7 cellular contexts compared by ENCODE assay signal in genomic region chr3:58432905-58433304, GRCh38. TPM values are rescaled to one million over a fixed set of nuclear protein-coding genes. Genes with fewer than 3 reads are reported as not detected.
A peak's percentile ranks its signal among the peaks of the same experiment; 100 is the strongest.
DNase-seq lines count a peak whose midpoint lies in the region; TF ChIP-seq lines count a peak whose summit lies in the region.

No MANE protein-coding gene starts in this region.

- H3K27me3 Mint-ChIP-seq in activated T-helper 2 cell treated with anti-CD3 and anti-CD28 coated beads, Interferon-gamma antibody, Interleukin-2, Interleukin-4, amounts not matched to agents 10 μg/mL and 5 μg/mL and 100 μg/mL, durations not matched to agents 14 hours and 24 hours and 36 hours (ENCODE audit: low read depth): peaks cover 5% of the 10 kb centered on the region

- H3K36me3 ChIP-seq in stomach: peaks cover 40 to 41% (median 40%) of the 10 kb centered on the region in 4 donors

- DNase-seq in HL-60 (ENCODE audit: low read depth in 1 of 2, low spot score in 1 of 2) (no peak), stomach (no peak), NCI-H446 treated with DMSO at 0.1 percent for 48 hours (lab: John Stamatoyannopoulos, UW) (no peak), DMS79 treated with DMSO at 0.1 percent for 48 hours (lab: John Stamatoyannopoulos, UW) (no peak), NCI-H2171 treated with DMSO at 0.1 percent for 48 hours (lab: John Stamatoyannopoulos, UW) (no peak)
- no peak for DNase-seq in activated T-helper 2 cell treated with anti-CD3 and anti-CD28 coated beads, Interferon-gamma antibody, Interleukin-2, Interleukin-4, amounts not matched to agents 10 μg/mL and 5 μg/mL and 100 μg/mL, durations not matched to agents 14 hours and 24 hours and 36 hours (ENCODE audit: low spot score)

- H3K4me3 Mint-ChIP-seq in activated T-helper 2 cell treated with anti-CD3 and anti-CD28 coated beads, Interferon-gamma antibody, Interleukin-2, Interleukin-4, amounts not matched to agents 10 μg/mL and 5 μg/mL and 100 μg/mL, durations not matched to agents 14 hours and 24 hours and 36 hours (ENCODE audit: low read depth): peak overlapping the region; percentile 90

- H3K4me1 ChIP-seq in stomach: peaks cover 17 to 49% (median 32%) of the 10 kb centered on the region in 4 donors

- intact Hi-C loops in activated T-helper 2 cell treated with anti-CD3 and anti-CD28 coated beads, Interferon-gamma antibody, Interleukin-2, Interleukin-4, amounts not matched to agents 10 μg/mL and 5 μg/mL and 100 μg/mL, durations not matched to agents 14 hours and 24 hours and 36 hours (cut with micrococcal nuclease): loop anchor here (1.0 to 10.0 kb wide), 6 partner anchors 39 to 198 kb away; partner anchors contain the start of genes ABHD6, HTD2, KCTD6 and RPP14
- intact Hi-C loops in stomach (cut with DNase I; ENCODE audit: low total_unique reads): no loop called here

- TF ChIP-seq POLR2A in stomach (IDR thresholded peaks at IDR 0.05): no peak

- no peaks in the 10 kb centered on the region for H3K9me3 ChIP-seq in iPS-18c (ENCODE audit: control insufficient read depth, insufficient read depth, low read length)
- H3K9me3 ChIP-seq in stomach: no peaks in the 10 kb centered on the region

- H3K36me3 Mint-ChIP-seq in activated T-helper 2 cell treated with anti-CD3 and anti-CD28 coated beads, Interferon-gamma antibody, Interleukin-2, Interleukin-4, amounts not matched to agents 10 μg/mL and 5 μg/mL and 100 μg/mL, durations not matched to agents 14 hours and 24 hours and 36 hours (ENCODE audit: low read depth): peaks cover 38% of the 10 kb centered on the region

- H3K27ac Mint-ChIP-seq in activated T-helper 2 cell treated with anti-CD3 and anti-CD28 coated beads, Interferon-gamma antibody, Interleukin-2, Interleukin-4, amounts not matched to agents 10 μg/mL and 5 μg/mL and 100 μg/mL, durations not matched to agents 14 hours and 24 hours and 36 hours: peak overlapping the region; percentile 90

- no peaks in the 10 kb centered on the region for H3K9me3 Mint-ChIP-seq in activated T-helper 2 cell treated with anti-CD3 and anti-CD28 coated beads, Interferon-gamma antibody, Interleukin-2, Interleukin-4, amounts not matched to agents 10 μg/mL and 5 μg/mL and 100 μg/mL, durations not matched to agents 14 hours and 24 hours and 36 hours

- H3K27ac ChIP-seq in HL-60 (replicated peaks) (peak overlapping the region; percentile 93), stomach (peak overlapping the region in 4 of 5 donors; percentile 90 to 97 (median 92))

- H3K27me3 ChIP-seq in HL-60 (ENCODE audit: insufficient read depth, poor library complexity, severe bottlenecking) (no peaks in the 10 kb centered on the region), stomach (no peaks in the 10 kb centered on the region)

- 51 to 56% (median 53%) methylated on average over 6 of the region's 6 CpGs for WGBS in stomach, 5 donors

- no peak for TF ChIP-seq EP300 in stomach (IDR thresholded peaks at IDR 0.05)

- peaks cover 36% of the 10 kb centered on the region for H3K4me1 Mint-ChIP-seq in activated T-helper 2 cell treated with anti-CD3 and anti-CD28 coated beads, Interferon-gamma antibody, Interleukin-2, Interleukin-4, amounts not matched to agents 10 μg/mL and 5 μg/mL and 100 μg/mL, durations not matched to agents 14 hours and 24 hours and 36 hours (ENCODE audit: low read depth)

- TF ChIP-seq CTCF in HL-60 (IDR thresholded peaks at IDR 0.05; ENCODE audit: insufficient read depth, low read length) (no peak), stomach (IDR thresholded peaks at IDR 0.05) (no peak)

- H3K4me3 ChIP-seq in HL-60 (replicated peaks; ENCODE audit: insufficient read depth, low read length): peak overlapping the region; percentile 79
- peak overlapping the region; percentile 96 for H3K4me3 ChIP-seq in iPS-18c (ENCODE audit: insufficient read depth, low read depth, low read length)
- H3K4me3 ChIP-seq in stomach: peak overlapping the region; percentile 66 to 73 (median 70)

RNA-seq across cellular contexts. Expression of gene PDHB, which starts 0.7 kb away (rescaled TPM):
- 79.3 and 82.7 TPM in 2 replicates for total RNA-seq in activated T-helper 2 cell treated with anti-CD3 and anti-CD28 coated beads, Interferon-gamma antibody, Interleukin-2, Interleukin-4, amounts not matched to agents 10 μg/mL and 5 μg/mL and 100 μg/mL, durations not matched to agents 14 hours and 24 hours and 36 hours
- total RNA-seq in stomach: 100 to 1,000 TPM in 3 of 5 donors, 10 to 100 TPM in 2; 24.5 to 246 (median 109) TPM
- polyA plus RNA-seq in stomach: 10 to 100 TPM; 70.6 to 88.7 (median 81.3) TPM

RNA-seq across cellular contexts. Expression of gene KCTD6, which starts 59.0 kb away (rescaled TPM):
- total RNA-seq in activated T-helper 2 cell treated with anti-CD3 and anti-CD28 coated beads, Interferon-gamma antibody, Interleukin-2, Interleukin-4, amounts not matched to agents 10 μg/mL and 5 μg/mL and 100 μg/mL, durations not matched to agents 14 hours and 24 hours and 36 hours: 7.2 and 8.7 TPM in 2 replicates
- total RNA-seq in stomach: 10 to 100 TPM in 2 of 5 donors, 1 to 10 TPM in 1, not detected in 2; 5.4 to 16.7 (median 12.3) TPM
- polyA plus RNA-seq in stomach: 10 to 100 TPM in 2 of 3 donors, 1 to 10 TPM in 1; 5.9 to 12.2 (median 10.4) TPM
